1 cellular context compared by ENCODE assay signal in the genomic region with DNA sequence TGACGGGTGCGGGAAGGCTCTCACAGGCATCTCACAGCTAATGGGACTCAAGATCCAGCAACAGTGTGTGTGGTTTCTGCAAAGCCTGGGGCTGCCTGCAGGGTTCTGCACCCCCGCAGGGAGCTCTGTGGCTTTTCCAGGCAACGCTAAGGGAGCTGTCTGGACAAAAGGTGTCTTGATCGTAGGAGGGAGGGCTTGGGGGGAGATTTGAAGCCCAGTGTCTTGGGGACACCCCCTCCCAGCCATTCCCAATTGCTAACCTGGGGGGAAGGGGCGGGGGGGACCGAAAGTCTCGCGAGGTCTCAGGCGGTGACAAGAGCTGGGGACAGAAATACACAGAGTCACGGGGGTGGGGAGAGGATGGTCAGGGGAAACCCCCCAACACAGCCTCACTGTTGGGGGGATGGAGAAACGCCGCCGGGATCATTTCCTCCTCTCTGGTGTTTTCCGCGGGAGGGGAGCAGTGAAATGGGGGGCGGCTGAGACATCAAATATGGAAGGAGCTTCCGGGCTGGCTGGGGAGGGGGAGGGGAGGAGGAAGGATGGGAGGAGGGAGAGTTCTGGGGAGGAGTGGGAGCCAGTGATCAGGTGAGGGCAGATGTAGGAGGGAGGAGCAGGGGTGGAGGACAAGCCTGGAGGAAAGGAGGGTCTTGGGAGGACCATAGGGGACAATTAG.
A peak's percentile ranks its signal among the peaks of the same experiment; 100 is the strongest.
TF ChIP-seq lines count a peak whose summit lies in the region.

No MANE protein-coding gene starts in this region.

TF ChIP-seq in WTC11, 78 proteins besides CTCF, POLR2A, EP300 and RAD21 (continued from another document):
- TF ChIP-seq, protein P1, sequence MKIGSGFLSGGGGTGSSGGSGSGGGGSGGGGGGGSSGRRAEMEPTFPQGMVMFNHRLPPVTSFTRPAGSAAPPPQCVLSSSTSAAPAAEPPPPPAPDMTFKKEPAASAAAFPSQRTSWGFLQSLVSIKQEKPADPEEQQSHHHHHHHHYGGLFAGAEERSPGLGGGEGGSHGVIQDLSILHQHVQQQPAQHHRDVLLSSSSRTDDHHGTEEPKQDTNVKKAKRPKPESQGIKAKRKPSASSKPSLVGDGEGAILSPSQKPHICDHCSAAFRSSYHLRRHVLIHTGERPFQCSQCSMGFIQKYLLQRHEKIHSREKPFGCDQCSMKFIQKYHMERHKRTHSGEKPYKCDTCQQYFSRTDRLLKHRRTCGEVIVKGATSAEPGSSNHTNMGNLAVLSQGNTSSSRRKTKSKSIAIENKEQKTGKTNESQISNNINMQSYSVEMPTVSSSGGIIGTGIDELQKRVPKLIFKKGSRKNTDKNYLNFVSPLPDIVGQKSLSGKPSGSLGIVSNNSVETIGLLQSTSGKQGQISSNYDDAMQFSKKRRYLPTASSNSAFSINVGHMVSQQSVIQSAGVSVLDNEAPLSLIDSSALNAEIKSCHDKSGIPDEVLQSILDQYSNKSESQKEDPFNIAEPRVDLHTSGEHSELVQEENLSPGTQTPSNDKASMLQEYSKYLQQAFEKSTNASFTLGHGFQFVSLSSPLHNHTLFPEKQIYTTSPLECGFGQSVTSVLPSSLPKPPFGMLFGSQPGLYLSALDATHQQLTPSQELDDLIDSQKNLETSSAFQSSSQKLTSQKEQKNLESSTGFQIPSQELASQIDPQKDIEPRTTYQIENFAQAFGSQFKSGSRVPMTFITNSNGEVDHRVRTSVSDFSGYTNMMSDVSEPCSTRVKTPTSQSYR (CRISPR knock-in tag; IDR thresholded peaks at IDR 0.05): 0 out of 2 replicates have a peak, but pooled peaks have one; percentile 63
- TF ChIP-seq, protein P2, sequence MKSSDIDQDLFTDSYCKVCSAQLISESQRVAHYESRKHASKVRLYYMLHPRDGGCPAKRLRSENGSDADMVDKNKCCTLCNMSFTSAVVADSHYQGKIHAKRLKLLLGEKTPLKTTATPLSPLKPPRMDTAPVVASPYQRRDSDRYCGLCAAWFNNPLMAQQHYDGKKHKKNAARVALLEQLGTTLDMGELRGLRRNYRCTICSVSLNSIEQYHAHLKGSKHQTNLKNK (CRISPR knock-in tag; IDR thresholded peaks at IDR 0.05): no peak
- TF ChIP-seq SP1 (CRISPR knock-in tag; conservative IDR thresholded peaks at IDR 0.05): peak; percentile 25; the same call in 1 of the 2 replicates
- peak; percentile 50; the same call in 1 of the 2 replicates for TF ChIP-seq ELF4 (CRISPR knock-in tag; IDR thresholded peaks at IDR 0.05; ENCODE audit: low read depth)
TF ChIP-seq in WTC11: peak in this region for 6.
